In genomic region chr11:101860694-101861371, GRCh38 we compare ENCODE assay signal across 2 cellular contexts.
TF ChIP-seq lines count a peak whose summit lies in the region.

No MANE protein-coding gene starts in this region.

TF ChIP-seq in HEK293, 187 proteins besides CTCF, POLR2A, EP300 and RAD21:
- TF ChIP-seq ZNF501 (tag by site-specific recombination; IDR thresholded peaks at IDR 0.05), result no peak
- peak; percentile 35; the same call in 1 of the 2 replicates for TF ChIP-seq ZNF585B (tag by site-specific recombination; IDR thresholded peaks at IDR 0.05)
- peak; percentile 57 for TF ChIP-seq ZNF654 (tag by site-specific recombination; IDR thresholded peaks at IDR 0.05; ENCODE audit: low read depth)
- peak; percentile 35; the same call in 1 of the 2 replicates for TF ChIP-seq ZNF341 (tag by site-specific recombination; IDR thresholded peaks at IDR 0.05; ENCODE audit: low read depth)

TF ChIP-seq in H1, 55 proteins besides CTCF, POLR2A, EP300 and RAD21:
- no peak for TF ChIP-seq RNF2 (IDR thresholded peaks at IDR 0.05; ENCODE audit: borderline replicate concordance, low read depth, low read length, missing control alignments, poor library complexity, severe bottlenecking)
- no peak for TF ChIP-seq CHD1 (IDR thresholded peaks at IDR 0.05; ENCODE audit: low read depth, low read length)
- TF ChIP-seq CBX8 (IDR thresholded peaks at IDR 0.05; ENCODE audit: borderline replicate concordance, low read depth, low read length), result no peak
- TF ChIP-seq SP4 (IDR thresholded peaks at IDR 0.05; ENCODE audit: low read length), result no peak
- TF ChIP-seq SIX5 (IDR thresholded peaks at IDR 0.05; ENCODE audit: low read depth, low read length), result no peak
- no peak for TF ChIP-seq KDM1A (IDR thresholded peaks at IDR 0.05; ENCODE audit: borderline replicate concordance, low read length)
- TF ChIP-seq ASH2L (IDR thresholded peaks at IDR 0.05; ENCODE audit: low read length), result no peak
- TF ChIP-seq MAFK (IDR thresholded peaks at IDR 0.05; ENCODE audit: low read depth, low read length), result no peak
- TF ChIP-seq EZH2 (IDR thresholded peaks at IDR 0.05; ENCODE audit: low read depth, low read length, severe bottlenecking), result no peak
- no peak for TF ChIP-seq BACH1 (IDR thresholded peaks at IDR 0.05; ENCODE audit: low read length)
- no peak for TF ChIP-seq E2F6 (IDR thresholded peaks at IDR 0.05)
- no peak for TF ChIP-seq YY1 (IDR thresholded peaks at IDR 0.05; ENCODE audit: low read depth, low read length)
- TF ChIP-seq ZNF274 (IDR thresholded peaks at IDR 0.05; ENCODE audit: borderline replicate concordance, extremely low read depth, low read length), result no peak
- no peak for TF ChIP-seq TEAD4 (IDR thresholded peaks at IDR 0.05; ENCODE audit: low read depth, low read length)
